Comparison of ENCODE assay signal across 14 cellular contexts in the genomic region with DNA sequence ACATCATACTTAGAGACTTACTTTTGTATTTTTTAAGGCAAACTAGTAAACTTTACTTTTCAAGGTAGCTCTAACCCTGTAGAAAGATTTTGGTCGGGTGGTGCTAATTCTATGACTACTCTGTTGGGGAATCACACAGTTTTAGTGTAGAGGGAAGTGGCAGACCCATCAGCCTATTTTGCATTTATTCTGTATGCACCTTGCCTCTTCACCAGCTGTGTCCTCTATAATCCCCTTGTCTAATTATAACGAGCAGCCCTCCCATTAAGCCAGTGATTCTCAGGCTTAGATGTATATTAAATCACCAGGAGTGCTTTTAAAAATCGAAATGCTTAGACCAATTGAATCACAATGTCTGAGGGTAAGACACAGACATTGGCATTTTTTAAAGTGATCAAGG.
DNase-seq lines count a peak whose midpoint lies in the region; ATAC-seq and TF ChIP-seq lines count a peak whose summit lies in the region.
"Had no signal": no experiment of that assay in that cellular context is flagged by ENCODE, and none has a peak within 500 bp of the region (broad histone marks: within the 10 kb centered on the region; RNA-seq: fewer than 3 reads in every experiment).

No MANE protein-coding gene starts in this region.

- H3K4me1 ChIP-seq in foreskin keratinocyte, result peaks cover 9% of the 10 kb centered on the region

- no peaks in the 10 kb centered on the region for H3K27me3 ChIP-seq in foreskin keratinocyte

- H3K27ac Mint-ChIP-seq in brain, result peak overlapping the region in 4 of 5 experiments; percentile 18 to 66 (median 32)
- H3K27ac Mint-ChIP-seq in nephron progenitor cell, result no peak overlapping the region
- no peak overlapping the region for H3K27ac Mint-ChIP-seq in T-helper 2 cell treated with Interferon-gamma antibody and Interleukin-4, amounts not matched to agents 5 μg/mL and 100 μg/mL, for 36 hours
- H3K27ac Mint-ChIP-seq: activated T-cell treated with anti-CD3 and anti-CD28 coated beads, Interleukin-2, amount 50 U/mL, for 72 hours; T-helper 17 cell had no signal

- H3K4me3 Mint-ChIP-seq in brain (peak overlapping the region in 1 of 5 experiments; percentile 31), nephron progenitor cell (no peak overlapping the region)
- H3K4me3 Mint-ChIP-seq in T-helper 2 cell treated with Interferon-gamma antibody and Interleukin-4, amounts not matched to agents 5 μg/mL and 100 μg/mL, for 36 hours, result no peak overlapping the region
- H3K4me3 Mint-ChIP-seq: activated T-cell treated with anti-CD3 and anti-CD28 coated beads, Interleukin-2, amount 50 U/mL, for 72 hours; T-helper 17 cell had no signal

- H3K36me3 Mint-ChIP-seq in brain (peaks cover 20% of the 10 kb centered on the region), nephron progenitor cell (ENCODE audit: low read depth) (peaks cover 12% of the 10 kb centered on the region)
- peaks cover 4% of the 10 kb centered on the region for H3K36me3 Mint-ChIP-seq in T-helper 2 cell treated with Interferon-gamma antibody and Interleukin-4, amounts not matched to agents 5 μg/mL and 100 μg/mL, for 36 hours (ENCODE audit: low read depth)

- H3K9me3 Mint-ChIP-seq in brain (no peaks in the 10 kb centered on the region), nephron progenitor cell (no peaks in the 10 kb centered on the region)
- no peaks in the 10 kb centered on the region for H3K9me3 Mint-ChIP-seq in T-helper 2 cell treated with Interferon-gamma antibody and Interleukin-4, amounts not matched to agents 5 μg/mL and 100 μg/mL, for 36 hours
- H3K9me3 Mint-ChIP-seq: activated T-cell treated with anti-CD3 and anti-CD28 coated beads, Interleukin-2, amount 50 U/mL, for 72 hours had no signal

- peaks cover 72% of the 10 kb centered on the region for H3K4me1 Mint-ChIP-seq in brain
- peaks cover 20% of the 10 kb centered on the region for H3K4me1 Mint-ChIP-seq in nephron progenitor cell
- peaks cover 2% of the 10 kb centered on the region for H3K4me1 Mint-ChIP-seq in T-helper 2 cell treated with Interferon-gamma antibody and Interleukin-4, amounts not matched to agents 5 μg/mL and 100 μg/mL, for 36 hours (ENCODE audit: low read depth)

- no peaks in the 10 kb centered on the region for H3K27me3 Mint-ChIP-seq in brain
- peaks cover 5% of the 10 kb centered on the region for H3K27me3 Mint-ChIP-seq in nephron progenitor cell (ENCODE audit: low read depth, poor library complexity)
- no peaks in the 10 kb centered on the region for H3K27me3 Mint-ChIP-seq in T-helper 2 cell treated with Interferon-gamma antibody and Interleukin-4, amounts not matched to agents 5 μg/mL and 100 μg/mL, for 36 hours (ENCODE audit: low read depth)
- H3K27me3 Mint-ChIP-seq: T-helper 17 cell had no signal

- peak; percentile 52 for ATAC-seq in GM18511 (IDR thresholded peaks at IDR 0.05; ENCODE audit: unreplicated experiment)
- peak; percentile 52 for ATAC-seq in GM21529 (IDR thresholded peaks at IDR 0.05; ENCODE audit: unreplicated experiment)
- peak; percentile 59 for ATAC-seq in HG03432 (IDR thresholded peaks at IDR 0.05; ENCODE audit: unreplicated experiment)
- no peak for ATAC-seq in foreskin keratinocyte
- ATAC-seq: activated T-cell treated with anti-CD3 and anti-CD28 coated beads, Interleukin-2, amount 50 U/mL, for 72 hours; T-helper 17 cell had no signal

- H3K27ac ChIP-seq in foreskin keratinocyte, result no peak overlapping the region

- DNase-seq in middle frontal gyrus (ENCODE audit: extremely low spot score, low spot score), result no peak
- no peak for DNase-seq in nephron progenitor cell
- DNase-seq in T-helper 2 cell treated with Interferon-gamma antibody and Interleukin-4, amounts not matched to agents 5 μg/mL and 100 μg/mL, for 36 hours (ENCODE audit: low spot score), result no peak
- no peak for DNase-seq in foreskin keratinocyte
- DNase-seq: activated T-cell treated with anti-CD3 and anti-CD28 coated beads, Interleukin-2, amount 50 U/mL, for 72 hours; Calu3; mammary epithelial cell; NCI-H226; retina; T-helper 17 cell had no signal

- TF ChIP-seq CTCF in brain (conservative IDR thresholded peaks at IDR 0.05) (no peak), nephron progenitor cell (IDR thresholded peaks at IDR 0.05) (no peak), foreskin keratinocyte (conservative IDR thresholded peaks at IDR 0.05) (no peak)

Comparison
In these comparisons a context has a peak if more than half of its experiments do, and no peak if none do; other contexts are left out.
1. H3K27ac Mint-ChIP-seq: peak in brain (4 of 5); none in nephron progenitor cell (single experiment) and T-helper 2 cell treated with Interferon-gamma antibody and Interleukin-4, amounts not matched to agents 5 μg/mL and 100 μg/mL, for 36 hours (single experiment).